Comparison of ENCODE assay signal across 8 cellular contexts in the genomic region with DNA sequence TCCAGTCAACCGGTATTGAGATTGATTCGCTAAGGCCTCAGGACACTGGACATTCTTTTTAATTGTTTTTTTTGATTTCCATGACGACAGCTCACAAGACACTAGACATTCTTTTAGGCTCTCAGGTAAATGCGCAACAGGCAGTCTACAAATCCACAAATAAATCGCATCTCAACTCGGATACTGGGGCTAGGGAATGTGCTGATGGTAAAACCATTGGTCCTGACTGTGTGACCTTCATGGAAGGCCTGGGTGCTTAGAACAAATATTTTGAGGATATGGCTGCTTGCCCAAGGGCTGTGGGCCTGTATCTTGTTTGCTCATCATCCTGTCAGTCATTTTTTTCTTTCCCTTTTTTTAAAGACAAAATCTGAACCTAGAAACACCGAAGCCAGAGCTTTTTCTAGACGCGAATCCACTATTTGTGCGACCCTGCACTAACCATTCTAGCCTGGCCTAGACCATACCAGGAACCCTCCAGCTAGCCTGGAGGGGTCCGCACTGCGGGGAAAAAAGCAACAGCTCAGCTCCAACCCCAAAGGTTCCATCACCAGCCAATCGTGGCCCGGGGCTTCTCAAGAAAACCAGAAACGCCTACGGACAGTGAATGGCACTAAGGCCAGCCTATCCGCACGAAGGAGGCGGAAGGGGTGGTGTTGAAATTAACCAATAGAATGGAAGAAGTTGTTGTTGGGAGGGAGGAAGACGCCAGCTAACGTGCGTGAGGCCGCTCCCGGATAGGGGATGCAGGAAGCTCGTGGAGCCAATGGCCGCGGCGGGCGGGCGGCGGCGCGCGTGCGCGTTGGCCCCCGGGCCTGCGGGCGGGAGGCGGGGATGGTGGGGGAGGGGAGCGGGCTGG. TPM values are rescaled to one million over a fixed set of nuclear protein-coding genes. Genes with fewer than 3 reads are reported as not detected.
DNase-seq lines count a peak whose midpoint lies in the region; ATAC-seq and TF ChIP-seq lines count a peak whose summit lies in the region.

No MANE protein-coding gene starts in this region.

- H3K27me3 Mint-ChIP-seq in T-cell = no peaks in the 10 kb centered on the region

- H3K36me3 Mint-ChIP-seq in T-cell = peaks cover 35% of the 10 kb centered on the region

- H3K27ac ChIP-seq in heart right ventricle (peak overlapping the region; percentile 53 to 100 (median 98)), upper lobe of left lung (peak overlapping the region; percentile 99 to 100 (median 100))

- WGBS in heart right ventricle, 2 donors = 5 to 6% methylated on average over 39 to 41 of the region's 41 CpGs
- 9 to 12% methylated on average over 29 to 34 of the region's 41 CpGs for WGBS in upper lobe of left lung, 2 donors

- no peak for TF ChIP-seq CTCF in GM13977 (IDR thresholded peaks at IDR 0.05; ENCODE audit: extremely low read depth, insufficient read depth, missing control alignments)
- no peak for TF ChIP-seq CTCF in heart right ventricle (IDR thresholded peaks at IDR 0.05)
- no peak for TF ChIP-seq CTCF in upper lobe of left lung (IDR thresholded peaks at IDR 0.05)

- ATAC-seq in HG02870 (IDR thresholded peaks at IDR 0.05; ENCODE audit: unreplicated experiment) (peak; percentile 97), T-cell (replicated peaks in 1 of 4) (peak; percentile 89 to 91 (median 90)), heart right ventricle (peak; percentile 95 to 98 (median 96)), upper lobe of left lung (ENCODE audit: low FRiP score in 2 of 2) (peak; percentile 97 to 98)

- peak in 3 of 4 donors; percentile 92 to 94 (median 93) for TF ChIP-seq POLR2A in upper lobe of left lung (IDR thresholded peaks at IDR 0.05)

- in situ Hi-C loops in GM13977 (cut with MboI; ENCODE audit: low pct_unique_long_range_greater_than_20kb, low sequenced_read_pairs, unreplicated experiment) = loop anchor here (10.0 kb wide), 1 partner anchor 67 kb away; no protein-coding TSS in a partner anchor

- peaks cover 0 to 18% (median 3%) of the 10 kb centered on the region in 9 donors for H3K36me3 ChIP-seq in heart right ventricle
- H3K36me3 ChIP-seq in upper lobe of left lung = peaks cover 0 to 18% (median 4%) of the 10 kb centered on the region in 4 donors

- POLR2A ChIA-PET in T-cell (lab: Charles Lee) = interaction anchor here (0.5 to 8.5 kb wide), 43 partner anchors 9 to 168 kb away, joined by 3 to 372 read pairs (median 6); a partner anchor contains a TSS

- peak overlapping the region; percentile 85 to 93 (median 86) for H3K4me3 Mint-ChIP-seq in T-cell

- H3K27ac Mint-ChIP-seq in T-cell = peak overlapping the region; percentile 99

- DNase-seq in GM13977 (ENCODE audit: low spot score) (peak; percentile 98), NCI-H146 (lab: John Stamatoyannopoulos, UW) (peak; percentile 98), T-cell (peak in 32 of 34 experiments; percentile 95 to 100 (median 98)), amniotic epithelial cell (ENCODE audit: low read depth) (peak; percentile 100), heart right ventricle (peak; percentile 98 to 99), posterior cingulate gyrus (peak; percentile 97 to 100 (median 99)), upper lobe of left lung (peak; percentile 98 to 99)

- intact Hi-C loops in heart right ventricle (cut with DNase I) (loop anchor here in 9 of 10 donors (1.0 to 10.0 kb wide), 13 partner anchors 19 to 73 kb away; a partner anchor contains a TSS), posterior cingulate gyrus (cut with DNase I) (loop anchor here (1.0 to 2.0 kb wide), 3 partner anchors 23 to 73 kb away; no protein-coding TSS in a partner anchor)

- peak overlapping the region in 9 of 10 donors; percentile 30 to 95 (median 88) for H3K4me3 ChIP-seq in heart right ventricle
- H3K4me3 ChIP-seq in upper lobe of left lung = peak overlapping the region in 3 of 4 donors; percentile 58 to 85 (median 79)

- H3K4me1 ChIP-seq in heart right ventricle (peaks cover 8 to 55% (median 42%) of the 10 kb centered on the region in 9 donors), upper lobe of left lung (peaks cover 26 to 29% (median 28%) of the 10 kb centered on the region in 4 donors)

- no peaks in the 10 kb centered on the region for H3K9me3 Mint-ChIP-seq in T-cell

- no peaks in the 10 kb centered on the region for H3K9me3 ChIP-seq in heart right ventricle
- no peaks in the 10 kb centered on the region for H3K9me3 ChIP-seq in upper lobe of left lung

- CTCF ChIA-PET in T-cell (lab: Charles Lee) = interaction anchor here (0.6 to 6.7 kb wide), 19 partner anchors 11 to 167 kb away, joined by 3 to 59 read pairs (median 6); a partner anchor contains a TSS

- peaks cover 62 to 76% (median 63%) of the 10 kb centered on the region in 3 donors for H3K4me1 Mint-ChIP-seq in T-cell

- H3K27me3 ChIP-seq in heart right ventricle = no peaks in the 10 kb centered on the region
- no peaks in the 10 kb centered on the region for H3K27me3 ChIP-seq in upper lobe of left lung

- no peak for TF ChIP-seq EP300 in upper lobe of left lung (IDR thresholded peaks at IDR 0.05)

RNA-seq across cellular contexts. Expression of a gene that starts 18.1 kb away (rescaled TPM):
- total RNA-seq in T-cell (100 to 1,000 TPM; 231 to 506 (median 266) TPM), heart right ventricle (10 to 100 TPM; 38.0 to 74.0 (median 56.3) TPM), upper lobe of left lung (100 to 1,000 TPM; 102 to 500 (median 155) TPM)
- polyA plus RNA-seq in heart right ventricle = 10 to 100 TPM; 12.2 to 41.7 TPM

Comparison
In these comparisons a context has a peak if more than half of its experiments do, and no peak if none do; other contexts are left out.
1. Peak in every context shown above with its lines: DNase-seq, ATAC-seq, H3K4me3 ChIP-seq and H3K27ac ChIP-seq.